ENCODE assay signal across 13 cellular contexts in genomic region chr9:124778575-124779367, GRCh38. TPM values are rescaled to one million over a fixed set of nuclear protein-coding genes. Genes with fewer than 3 reads are reported as not detected.
DNase-seq lines count a peak whose midpoint lies in the region; ATAC-seq and TF ChIP-seq lines count a peak whose summit lies in the region.
"Had no signal": no experiment of that assay in that cellular context is flagged by ENCODE, and none has a peak within 500 bp of the region (broad histone marks: within the 10 kb centered on the region; RNA-seq: fewer than 3 reads in every experiment).

No MANE protein-coding gene starts in this region.

- H3K4me3 Mint-ChIP-seq in activated CD8-positive, alpha-beta T cell treated with anti-CD3 and anti-CD28 coated beads, Interleukin-2, amount 10 ng/mL, durations not matched to agents 7 days and 5 days = no peak overlapping the region

- CTCF ChIA-PET in Panc1 (lab: Charles Lee) = interaction anchor here (0.5 to 2.6 kb wide), 5 partner anchors 59 to 74 kb away, joined by 3 to 14 read pairs (median 7); partner anchors contain the start of gene WDR38
- CTCF ChIA-PET in activated CD8-positive, alpha-beta T cell treated with anti-CD3 and anti-CD28 coated beads, Interleukin-2, amount 10 ng/mL, durations not matched to agents 7 days and 5 days (lab: Charles Lee) = interaction anchor here (1.8 to 12.6 kb wide), 2 partner anchors 10 to 74 kb away, joined by 5 to 316 read pairs; partner anchors contain the start of gene WDR38

- H3K27me3 Mint-ChIP-seq in activated CD8-positive, alpha-beta T cell treated with anti-CD3 and anti-CD28 coated beads, Interleukin-2, amount 10 ng/mL, durations not matched to agents 7 days and 5 days (ENCODE audit: low read depth) = peaks cover 32% of the 10 kb centered on the region

- H3K4me1 ChIP-seq in GM23248 (ENCODE audit: insufficient read depth) = peaks cover 25% of the 10 kb centered on the region
- H3K4me1 ChIP-seq in Panc1 (ENCODE audit: control insufficient read depth, insufficient read depth, low read length) = peaks cover 38% of the 10 kb centered on the region
- peaks cover 19% of the 10 kb centered on the region for H3K4me1 ChIP-seq in fibroblast of lung (ENCODE audit: control insufficient read depth, extremely low read depth, insufficient read depth, low read length)
- peaks cover 18% of the 10 kb centered on the region for H3K4me1 ChIP-seq in rectal smooth muscle tissue (ENCODE audit: control insufficient read depth, insufficient read depth, low read length)

- POLR2A ChIA-PET in Panc1 (lab: Charles Lee) = interaction anchor here (0.5 to 0.8 kb wide), 3 partner anchors 74 to 428 kb away, joined by 3 to 7 read pairs (median 4); partner anchors contain the start of gene ARPC5L
- POLR2A ChIA-PET in activated CD8-positive, alpha-beta T cell treated with anti-CD3 and anti-CD28 coated beads, Interleukin-2, amount 10 ng/mL, durations not matched to agents 7 days and 5 days (lab: Charles Lee) = interaction anchor here (0.6 to 1.2 kb wide), 2 partner anchors 82 to 1043 kb away, joined by 3 to 4 read pairs; no protein-coding TSS in a partner anchor

- ATAC-seq in Panc1 = peak; percentile 11; the same call in 1 of the 2 replicates
- no peak for ATAC-seq in activated CD8-positive, alpha-beta T cell treated with anti-CD3 and anti-CD28 coated beads, Interleukin-2, amount 10 ng/mL, durations not matched to agents 7 days and 5 days

- 73 to 79% methylated on average over 11 of the region's 11 CpGs for WGBS in GM23248 (ENCODE audit: low coverage in 1 of 2, low lambda C conversion rate in 2 of 2, missing lambda C conversion rate in 2 of 2), 2 experiments

- intact Hi-C loops in Panc1 (cut with micrococcal nuclease; ENCODE audit: unreplicated experiment) = no loop called here

- H3K9ac ChIP-seq in GM23248 (no peak overlapping the region), fibroblast of lung (ENCODE audit: insufficient read depth, low read length) (no peak overlapping the region), rectal smooth muscle tissue (ENCODE audit: low read length) (peak overlapping the region; percentile 40)
- H3K9ac ChIP-seq: KMS-11 had no signal

- H3K4me2 ChIP-seq in GM23248 (ENCODE audit: unreplicated experiment) (peak overlapping the region; percentile 54), fibroblast of lung (ENCODE audit: extremely low read depth, insufficient read depth, low read length) (peak overlapping the region; percentile 52)
- H3K4me2 ChIP-seq: KMS-11 had no signal

- H3K9me3 ChIP-seq in GM23248 (ENCODE audit: low read depth) (no peaks in the 10 kb centered on the region), Panc1 (ENCODE audit: control insufficient read depth, insufficient read depth, low read depth, low read length) (no peaks in the 10 kb centered on the region), fibroblast of lung (ENCODE audit: control insufficient read depth, insufficient read depth, low read depth, low read length) (no peaks in the 10 kb centered on the region)

- peaks cover 18% of the 10 kb centered on the region for H3K4me1 Mint-ChIP-seq in activated CD8-positive, alpha-beta T cell treated with anti-CD3 and anti-CD28 coated beads, Interleukin-2, amount 10 ng/mL, durations not matched to agents 7 days and 5 days (ENCODE audit: low read depth)

- no peaks in the 10 kb centered on the region for H3K27me3 ChIP-seq in GM23248 (replicated peaks; ENCODE audit: insufficient read depth)
- H3K27me3 ChIP-seq in Panc1 (ENCODE audit: control insufficient read depth, insufficient read depth, low read length) = no peaks in the 10 kb centered on the region
- no peaks in the 10 kb centered on the region for H3K27me3 ChIP-seq in fibroblast of lung (ENCODE audit: control insufficient read depth, insufficient read depth, low read length)
- peaks cover 3% of the 10 kb centered on the region for H3K27me3 ChIP-seq in rectal smooth muscle tissue (ENCODE audit: control insufficient read depth, insufficient read depth, low read length)

- H3K9me2 ChIP-seq in GM23248 (ENCODE audit: insufficient read depth) = no peaks in the 10 kb centered on the region

- BruUV-seq in Panc1 (replicated peaks; lab: Mats Ljungman, UMichigan) = no TSS peak

- H3K36me3 ChIP-seq in GM23248 (ENCODE audit: low read depth) = no peaks in the 10 kb centered on the region
- H3K36me3 ChIP-seq in Panc1 (ENCODE audit: control insufficient read depth, insufficient read depth, low read length) = no peaks in the 10 kb centered on the region
- H3K36me3 ChIP-seq in fibroblast of lung (ENCODE audit: control insufficient read depth, insufficient read depth, low read length) = no peaks in the 10 kb centered on the region
- no peaks in the 10 kb centered on the region for H3K36me3 ChIP-seq in rectal smooth muscle tissue (ENCODE audit: control insufficient read depth, insufficient read depth, low read length)

- no peaks in the 10 kb centered on the region for H3K9me3 Mint-ChIP-seq in activated CD8-positive, alpha-beta T cell treated with anti-CD3 and anti-CD28 coated beads, Interleukin-2, amount 10 ng/mL, durations not matched to agents 7 days and 5 days (ENCODE audit: insufficient read depth)

- DNase-seq in GM23248 = peak; percentile 43
- DNase-seq in Panc1 (ENCODE audit: low read depth, low spot score) = no peak
- DNase-seq in fibroblast of lung (ENCODE audit: low read depth in 2 of 2) = no peak
- no peak for DNase-seq in amygdala (lab: John Stamatoyannopoulos, UW)
- no peak for DNase-seq in pons (ENCODE audit: low spot score)
- no peak for DNase-seq in stimulated activated CD4-positive, alpha-beta T cell treated with anti-CD3 and anti-CD28 coated beads, Interleukin-4, amount 100 ng/mL, for 4 hours
- no peak for DNase-seq in activated CD8-positive, alpha-beta T cell treated with anti-CD3 and anti-CD28 coated beads, Interleukin-2, amount 10 ng/mL, durations not matched to agents 7 days and 5 days
- DNase-seq: effector CD8-positive, alpha-beta T cell; GOT3; NCI-H2081; T-helper 2 cell had no signal

- in situ Hi-C loops in GM23248 (cut with MboI) (no loop called here), Panc1 (cut with HindIII; ENCODE audit: low pct_unique_long_range_greater_than_20kb, low sequenced_read_pairs) (no loop called here)

- peaks cover 7% of the 10 kb centered on the region for H3F3A ChIP-seq in GM23248 (ENCODE audit: insufficient read depth)

- H3K79me2 ChIP-seq in GM23248 (ENCODE audit: insufficient read depth) = no peaks in the 10 kb centered on the region
- no peaks in the 10 kb centered on the region for H3K79me2 ChIP-seq in fibroblast of lung (ENCODE audit: control insufficient read depth, insufficient read depth, low read length)

- H4K20me1 ChIP-seq in GM23248 (ENCODE audit: insufficient read depth) = no peaks in the 10 kb centered on the region
- no peaks in the 10 kb centered on the region for H4K20me1 ChIP-seq in fibroblast of lung (ENCODE audit: control insufficient read depth, extremely low read depth, insufficient read depth, low read length)

- H2AFZ ChIP-seq in GM23248 (no peak overlapping the region), fibroblast of lung (ENCODE audit: low read length) (no peak overlapping the region)

- no peak for TF ChIP-seq CTCF in Panc1 (IDR thresholded peaks at IDR 0.05)
- no peak for TF ChIP-seq CTCF in fibroblast of lung (conservative IDR thresholded peaks at IDR 0.05 in 1 of 2, IDR thresholded peaks at IDR 0.05 in 1 of 2; ENCODE audit: low read depth in 1 of 2, low read length in 2 of 2)

- no peaks in the 10 kb centered on the region for H3K36me3 Mint-ChIP-seq in activated CD8-positive, alpha-beta T cell treated with anti-CD3 and anti-CD28 coated beads, Interleukin-2, amount 10 ng/mL, durations not matched to agents 7 days and 5 days (ENCODE audit: low read depth)

- no peak overlapping the region for H3K27ac Mint-ChIP-seq in activated CD8-positive, alpha-beta T cell treated with anti-CD3 and anti-CD28 coated beads, Interleukin-2, amount 10 ng/mL, durations not matched to agents 7 days and 5 days

- H3K27ac ChIP-seq in GM23248 (no peak overlapping the region), Panc1 (ENCODE audit: low read length) (peak overlapping the region; percentile 77), fibroblast of lung (ENCODE audit: insufficient read depth, low read length) (peak overlapping the region; percentile 41), rectal smooth muscle tissue (ENCODE audit: low read depth, low read length) (peak overlapping the region; percentile 84)
- H3K27ac ChIP-seq: KMS-11 had no signal

- no peak overlapping the region for H3K4me3 ChIP-seq in GM23248
- peak overlapping the region in 1 of 2 experiments; percentile 15; a peak in 2 of 4 replicates for H3K4me3 ChIP-seq in Panc1 (ENCODE audit: low read depth in 2 of 2, low read length in 2 of 2)
- peak overlapping the region in 1 of 4 experiments; percentile 1 for H3K4me3 ChIP-seq in fibroblast of lung (replicated peaks in 1 of 4; ENCODE audit: control extremely low read depth in 1 of 4, insufficient read depth in 1 of 4, low read depth in 3 of 4, low read length in 4 of 4)
- peak overlapping the region; percentile 45 for H3K4me3 ChIP-seq in rectal smooth muscle tissue (ENCODE audit: low read length)

RNA-seq across cellular contexts. Expression of gene OLFML2A, which starts 1.8 kb away (rescaled TPM):
- 0.11 and 0.38 TPM in 2 replicates for total RNA-seq in GM23248 (2014; rRNA removed; shearing (Covaris generic))
- polyA plus RNA-seq in GM23248 (2016; fragmentation: Nextera tagmentation; extraction: Ambion mirVana) (0.08 and 0.14 TPM in 2 replicates), fibroblast of lung (2.7 and 22.3 TPM in 2 replicates)
- total RNA-seq in Panc1 (2021; ENCODE audit: unreplicated experiment) (44.5 TPM), fibroblast of lung (30.6 and 33.7 TPM in 2 replicates)
- 34.5 TPM for polyA plus RNA-seq in Panc1 (2012; ENCODE audit: insufficient read length)
- 4.4 and 29.0 TPM in 2 replicates for polyA plus RNA-seq in fibroblast of lung (2012)
- polyA minus RNA-seq in fibroblast of lung (ENCODE audit: low replicate concordance) = 5.5 and 35.1 TPM in 2 replicates
- not detected for total RNA-seq in activated CD8-positive, alpha-beta T cell treated with anti-CD3 and anti-CD28 coated beads, Interleukin-2, amount 10 ng/mL, durations not matched to agents 7 days and 5 days

RNA-seq across cellular contexts. Expression of gene NR6A1, which starts 7.7 kb away (rescaled TPM):
- total RNA-seq in GM23248 (2014; rRNA removed; shearing (Covaris generic)) = not detected in 2 replicates
- polyA plus RNA-seq in GM23248 (2016; fragmentation: Nextera tagmentation; extraction: Ambion mirVana) (0.06 and 0.16 TPM in 2 replicates), fibroblast of lung (0.07 and 0.25 TPM in 2 replicates)
- total RNA-seq in Panc1 (2021; ENCODE audit: unreplicated experiment) (7.6 TPM), fibroblast of lung (0.26 and 0.50 TPM in 2 replicates)
- 2.5 TPM for polyA plus RNA-seq in Panc1 (2012; ENCODE audit: insufficient read length)
- polyA plus RNA-seq in fibroblast of lung (2012) = 0.07 and 0.33 TPM in 2 replicates
- polyA minus RNA-seq in fibroblast of lung (ENCODE audit: low replicate concordance) = 0.08 and 0.22 TPM in 2 replicates
- under 1 TPM; 0.18 to 0.26 TPM for total RNA-seq in activated CD8-positive, alpha-beta T cell treated with anti-CD3 and anti-CD28 coated beads, Interleukin-2, amount 10 ng/mL, durations not matched to agents 7 days and 5 days

Comparison
In these comparisons a context has a peak if more than half of its experiments do, and no peak if none do; other contexts are left out.
1. RNA of gene OLFML2A, which starts 1.8 kb away (total RNA-seq): 44.5 TPM in Panc1 (single experiment) and 30.6 to 33.7 TPM in fibroblast of lung; 0.11 to 0.38 TPM in GM23248 and not detected in activated CD8-positive, alpha-beta T cell treated with anti-CD3 and anti-CD28 coated beads, Interleukin-2, amount 10 ng/mL, durations not matched to agents 7 days and 5 days; every median in the first group is over 10 times any median in the second.